In genomic region chr1:23772049-23772853, GRCh38 we compare ENCODE assay signal across 8 cellular contexts. TPM values are rescaled to one million over a fixed set of nuclear protein-coding genes. Genes with fewer than 3 reads are reported as not detected.
A peak's percentile ranks its signal among the peaks of the same experiment; 100 is the strongest.
DNase-seq lines count a peak whose midpoint lies in the region; ATAC-seq lines count a peak whose summit lies in the region.

No MANE protein-coding gene starts in this region.

- ATAC-seq in HG03520 (IDR thresholded peaks at IDR 0.05; ENCODE audit: unreplicated experiment) (peak; percentile 64), GM19351 (IDR thresholded peaks at IDR 0.05; ENCODE audit: unreplicated experiment) (no peak)

- DNase-seq in DMS153 treated with DMSO at 0.1 percent for 48 hours (lab: John Stamatoyannopoulos, UW; ENCODE audit: unreplicated experiment): peak; percentile 31
- DNase-seq in NCI-H82 (lab: John Stamatoyannopoulos, UW): peak; percentile 94
- peak; percentile 68 to 83 for DNase-seq in activated CD4-positive, alpha-beta T cell treated with anti-CD3 and anti-CD28 coated beads, Interleukin-2, amount 50 U/mL, for 24 hours (ENCODE audit: low read depth in 1 of 2, low spot score in 1 of 2)
- peak; percentile 60 to 83 for DNase-seq in dermis microvascular lymphatic vessel endothelial cell (ENCODE audit: low read depth in 2 of 2)
- DNase-seq in medulla oblongata (ENCODE audit: extremely low spot score): peak; percentile 90
- peak; percentile 86 for DNase-seq in stimulated activated CD8-positive, alpha-beta memory T cell treated with anti-CD3 and anti-CD28 coated beads, Interleukin-15, amount 100 ng/mL, for 1 hour (ENCODE audit: low read depth)

RNA-seq across cellular contexts. Expression of gene PITHD1, which starts 6.0 kb away (rescaled TPM):
- 30.4 and 51.2 TPM in 2 replicates for total RNA-seq in dermis microvascular lymphatic vessel endothelial cell

RNA-seq across cellular contexts. Expression of gene LYPLA2, which starts 18.7 kb away (rescaled TPM):
- 113 and 153 TPM in 2 replicates for total RNA-seq in dermis microvascular lymphatic vessel endothelial cell

RNA-seq across cellular contexts. Expression of gene GALE, which starts 28.3 kb away (rescaled TPM):
- 19.6 and 25.8 TPM in 2 replicates for total RNA-seq in dermis microvascular lymphatic vessel endothelial cell

RNA-seq across cellular contexts. Expression of gene ELOA, which starts 29.0 kb away (rescaled TPM):
- 15.4 and 22.1 TPM in 2 replicates for total RNA-seq in dermis microvascular lymphatic vessel endothelial cell

RNA-seq across cellular contexts. Expression of gene HMGCL, which starts 53.0 kb away (rescaled TPM):
- total RNA-seq in dermis microvascular lymphatic vessel endothelial cell: 37.7 and 46.3 TPM in 2 replicates

Comparison
In these comparisons a context has a peak if more than half of its experiments do, and no peak if none do; other contexts are left out.
1. DNase-seq: peak in every context shown above with its lines; median percentile 94 in NCI-H82; 90 in medulla oblongata; 86 in stimulated activated CD8-positive, alpha-beta memory T cell treated with anti-CD3 and anti-CD28 coated beads, Interleukin-15, amount 100 ng/mL, for 1 hour; 76 in activated CD4-positive, alpha-beta T cell treated with anti-CD3 and anti-CD28 coated beads, Interleukin-2, amount 50 U/mL, for 24 hours; 72 in dermis microvascular lymphatic vessel endothelial cell; 31 in DMS153 treated with DMSO at 0.1 percent for 48 hours.